Comparison of ENCODE assay signal across 1 cellular context in genomic region chr17:82287849-82288601, GRCh38.
TF ChIP-seq lines count a peak whose summit lies in the region.

No MANE protein-coding gene starts in this region.

TF ChIP-seq in HepG2, 621 proteins besides CTCF, POLR2A, EP300 and RAD21 (continued from another document and continues in another):
- no peak for TF ChIP-seq HNRNPH1 (optimal IDR thresholded peaks at IDR 0.05; ENCODE audit: low read depth, low read length)
- no peak for TF ChIP-seq EZH2 (conservative IDR thresholded peaks at IDR 0.05; ENCODE audit: low read depth, low read length)
- TF ChIP-seq CEBPG (CRISPR knock-in tag; IDR thresholded peaks at IDR 0.05) = 0 out of 2 replicates have a peak, but pooled peaks have one; percentile 7
- no peak for TF ChIP-seq ARHGAP35 (CRISPR knock-in tag; IDR thresholded peaks at IDR 0.05; ENCODE audit: borderline replicate concordance)
- TF ChIP-seq MAFF (IDR thresholded peaks at IDR 0.05; ENCODE audit: low read depth, low read length) = no peak
- TF ChIP-seq ZIK1 (CRISPR knock-in tag; IDR thresholded peaks at IDR 0.05; ENCODE audit: borderline replicate concordance, low read depth) = peak; percentile 85; the same call in 1 of the 2 replicates
- TF ChIP-seq ZBTB4 (CRISPR knock-in tag; IDR thresholded peaks at IDR 0.05; ENCODE audit: borderline replicate concordance) = peak; percentile 97
- TF ChIP-seq ZNF276 (CRISPR knock-in tag; IDR thresholded peaks at IDR 0.05; ENCODE audit: low read depth) = peak; percentile 91; the same call in 1 of the 2 replicates
- TF ChIP-seq E2F2 (CRISPR knock-in tag; IDR thresholded peaks at IDR 0.05; ENCODE audit: borderline replicate concordance) = no peak
- TF ChIP-seq ZNF280B (CRISPR knock-in tag; IDR thresholded peaks at IDR 0.05; ENCODE audit: borderline replicate concordance) = peak; percentile 92; the same call in 1 of the 2 replicates
- peak; percentile 85 for TF ChIP-seq ZBTB26 (CRISPR knock-in tag; IDR thresholded peaks at IDR 0.05; ENCODE audit: borderline replicate concordance)
- peak; percentile 67; the same call in 1 of the 2 replicates for TF ChIP-seq ZNF792 (CRISPR knock-in tag; IDR thresholded peaks at IDR 0.05)
- peak; percentile 26 to 97; a peak in 2 of 4 replicates for TF ChIP-seq KLF16 (CRISPR knock-in tag; IDR thresholded peaks at IDR 0.05)
- TF ChIP-seq GFI1 (CRISPR knock-in tag; IDR thresholded peaks at IDR 0.05; ENCODE audit: borderline replicate concordance) = peak; percentile 61; the same call in 1 of the 2 replicates
- no peak for TF ChIP-seq NFATC3 (CRISPR knock-in tag; IDR thresholded peaks at IDR 0.05)
- TF ChIP-seq ASH2L (IDR thresholded peaks at IDR 0.05; ENCODE audit: insufficient read length, low read depth, low read length) = peak; percentile 68
- no peak for TF ChIP-seq ZNF33A (CRISPR knock-in tag; IDR thresholded peaks at IDR 0.05; ENCODE audit: borderline replicate concordance)
- TF ChIP-seq PAXIP1 (CRISPR knock-in tag; conservative IDR thresholded peaks at IDR 0.05) = peak; percentile 89
- peak; percentile 89 for TF ChIP-seq CHD4 (IDR thresholded peaks at IDR 0.05; ENCODE audit: borderline replicate concordance, low read length)
- TF ChIP-seq ZNF646 (CRISPR knock-in tag; IDR thresholded peaks at IDR 0.05) = 0 out of 2 replicates have a peak, but pooled peaks have one; percentile 24
- peak; percentile 93; the same call in 1 of the 2 replicates for TF ChIP-seq ZNF280D (CRISPR knock-in tag; IDR thresholded peaks at IDR 0.05)
- TF ChIP-seq PRMT3 (CRISPR knock-in tag; IDR thresholded peaks at IDR 0.05; ENCODE audit: borderline replicate concordance, low read depth) = no peak; the same call in 1 of the 2 replicates
- TF ChIP-seq HOXA9 (CRISPR knock-in tag; IDR thresholded peaks at IDR 0.05; ENCODE audit: borderline replicate concordance) = peak; percentile 84; the same call in 1 of the 2 replicates
- peak; percentile 84 for TF ChIP-seq ZNF501 (CRISPR knock-in tag; IDR thresholded peaks at IDR 0.05)
- peak; percentile 79; the same call in 1 of the 2 replicates for TF ChIP-seq MYPOP (CRISPR knock-in tag; IDR thresholded peaks at IDR 0.05)
- no peak for TF ChIP-seq NONO (IDR thresholded peaks at IDR 0.05)
- TF ChIP-seq NONO (CRISPR knock-in tag; conservative IDR thresholded peaks at IDR 0.05) = peak; percentile 97
- TF ChIP-seq SP1 (IDR thresholded peaks at IDR 0.05) = no peak
- peak; percentile 33; the same call in 1 of the 2 replicates for TF ChIP-seq SP1 (CRISPR knock-in tag; IDR thresholded peaks at IDR 0.05)
